Comparison of ENCODE assay signal across 1 cellular context in the genomic region with DNA sequence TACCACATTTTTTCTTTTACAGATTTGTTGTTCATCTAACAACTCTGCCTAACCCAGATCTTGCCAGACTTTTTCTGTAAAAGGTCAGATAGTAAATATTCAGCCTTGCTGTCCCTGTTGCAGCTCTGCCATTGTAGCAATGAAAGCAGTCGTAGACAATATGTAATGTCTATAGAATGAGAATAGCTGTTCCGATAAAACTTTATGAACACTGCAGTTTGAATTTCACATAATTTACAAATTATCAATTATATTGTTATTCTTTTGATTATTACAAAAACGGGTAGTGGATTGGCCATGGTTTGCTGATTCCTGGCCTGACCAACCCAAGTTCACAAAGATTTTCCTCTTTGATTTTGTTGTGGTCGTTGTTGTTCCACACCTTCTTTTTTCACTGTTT.
TF ChIP-seq lines count a peak whose summit lies in the region.

No MANE protein-coding gene starts in this region.

TF ChIP-seq in K562, 482 proteins besides CTCF, POLR2A, EP300 and RAD21:
- TF ChIP-seq FIP1L1 (IDR thresholded peaks at IDR 0.05; ENCODE audit: low read depth, low read length, poor library complexity, severe bottlenecking) (no peak), ZBTB40 (IDR thresholded peaks at IDR 0.05) (peak; percentile 92), ZBTB40 (CRISPR knock-in tag; IDR thresholded peaks at IDR 0.05) (peak; percentile 87)
